ENCODE assay signal across 9 cellular contexts in genomic region chr2:96374211-96374951, GRCh38. TPM values are rescaled to one million over a fixed set of nuclear protein-coding genes. Genes with fewer than 3 reads are reported as not detected.
DNase-seq lines count a peak whose midpoint lies in the region; ATAC-seq, FAIRE-seq and TF ChIP-seq lines count a peak whose summit lies in the region.
"Had no signal": no experiment of that assay in that cellular context is flagged by ENCODE, and none has a peak within 500 bp of the region (broad histone marks: within the 10 kb centered on the region; RNA-seq: fewer than 3 reads in every experiment).

No MANE protein-coding gene starts in this region.

- no peak for ATAC-seq in GM18520 (IDR thresholded peaks at IDR 0.05; ENCODE audit: unreplicated experiment)

- TF ChIP-seq POLR2A in endothelial cell of umbilical vein (IDR thresholded peaks at IDR 0.05; ENCODE audit: low read depth, low read length): no peak

- no peak overlapping the region for H2BK15ac ChIP-seq in mesendoderm (replicated peaks; ENCODE audit: low read depth)

- in situ Hi-C loops in KBM-7 (cut with MboI; ENCODE audit: low pct_unique_long_range_greater_than_20kb, low sequenced_read_pairs): no loop called here

- H3K9ac ChIP-seq in endothelial cell of umbilical vein (replicated peaks; ENCODE audit: extremely low read depth, insufficient read depth, low read length) (no peak overlapping the region), mesendoderm (ENCODE audit: low read length) (no peak overlapping the region)

- H3K4me3 ChIP-seq in endothelial cell of umbilical vein (replicated peaks in 1 of 3; ENCODE audit: insufficient read depth in 1 of 3, low read depth in 1 of 3, low read length in 3 of 3) (no peak overlapping the region), retinal pigment epithelial cell (ENCODE audit: low read length) (no peak overlapping the region), mesendoderm (ENCODE audit: low read length) (no peak overlapping the region)
- H3K4me3 ChIP-seq: HAP-1 had no signal

- WGBS in mesendoderm (ENCODE audit: extremely low coverage, insufficient coverage, low lambda C conversion rate): no CpG with 5 or more reads among the region's 2 CpGs

- no peak overlapping the region for H4K8ac ChIP-seq in mesendoderm (ENCODE audit: low read depth, low read length)

- DNase-seq in KBM-7: peak; percentile 21
- peak; percentile 57 for DNase-seq in NCI-H345 treated with DMSO at 0.1 percent for 48 hours (lab: John Stamatoyannopoulos, UW; ENCODE audit: unreplicated experiment)
- DNase-seq in endothelial cell of umbilical vein (ENCODE audit: low read depth, low spot score): peak; percentile 79
- peak; percentile 81 for DNase-seq in retinal pigment epithelial cell (ENCODE audit: low read depth)
- no peak for DNase-seq in DMS114 treated with DMSO at 0.1 percent for 48 hours (lab: John Stamatoyannopoulos, UW; ENCODE audit: unreplicated experiment)
- DNase-seq in stimulated activated CD4-positive, alpha-beta T cell treated with anti-CD3 and anti-CD28 coated beads, Interleukin-2, amount 100 ng/mL, for 24 hours: no peak
- no peak for DNase-seq in mesendoderm

- dilution Hi-C loops in endothelial cell of umbilical vein (cut with MboI; ENCODE audit: extremely low pct_ligation_motif_present, low sequenced_read_pairs): no loop called here

- H3K4ac ChIP-seq in mesendoderm (ENCODE audit: low read depth, low read length): no peak overlapping the region

- no TSS peak for BruUV-seq in endothelial cell of umbilical vein (replicated peaks; lab: Mats Ljungman, UMichigan)

- FAIRE-seq in endothelial cell of umbilical vein (lab: Jason Lieb, UNC): peak; percentile 46

- no peak overlapping the region for H3K23ac ChIP-seq in mesendoderm (ENCODE audit: low read length)

- H2AK5ac ChIP-seq in mesendoderm (ENCODE audit: low read length): no peak overlapping the region

- TF ChIP-seq CTCF in endothelial cell of umbilical vein (IDR thresholded peaks at IDR 0.05; ENCODE audit: extremely low read depth in 1 of 2, insufficient read depth in 1 of 2, low read depth in 1 of 2, low read length in 2 of 2) (no peak), retinal pigment epithelial cell (conservative IDR thresholded peaks at IDR 0.05; ENCODE audit: low read depth, low read length) (no peak)

- H4K20me1 ChIP-seq in endothelial cell of umbilical vein (replicated peaks; ENCODE audit: control insufficient read depth, extremely low read depth, insufficient read depth, low read length): no peaks in the 10 kb centered on the region

- no peak overlapping the region for H2BK120ac ChIP-seq in mesendoderm (ENCODE audit: low read depth, low read length)

- H3K4me2 ChIP-seq in endothelial cell of umbilical vein (ENCODE audit: insufficient read depth, low read length) (no peak overlapping the region), mesendoderm (ENCODE audit: low read length) (no peak overlapping the region)

- H2AFZ ChIP-seq in endothelial cell of umbilical vein (ENCODE audit: low read depth, low read length): no peak overlapping the region

- H3K27me3 ChIP-seq in endothelial cell of umbilical vein (ENCODE audit: control insufficient read depth in 2 of 2, insufficient read depth in 2 of 2, low read length in 2 of 2) (no peaks in the 10 kb centered on the region), mesendoderm (ENCODE audit: insufficient read depth, low read length, poor library complexity) (no peaks in the 10 kb centered on the region)

- no peaks in the 10 kb centered on the region for H3K9me3 ChIP-seq in endothelial cell of umbilical vein (replicated peaks; ENCODE audit: control insufficient read depth, insufficient read depth, low read length)

- no peak overlapping the region for H3K56ac ChIP-seq in mesendoderm (ENCODE audit: low read length)

- no peak overlapping the region for H3K27ac ChIP-seq in endothelial cell of umbilical vein (ENCODE audit: insufficient read depth, low read depth, low read length)
- no peak overlapping the region for H3K27ac ChIP-seq in mesendoderm (ENCODE audit: low read depth, low read length)

- no peaks in the 10 kb centered on the region for H3K79me2 ChIP-seq in endothelial cell of umbilical vein (ENCODE audit: control insufficient read depth, insufficient read depth, low read length)
- H3K79me2 ChIP-seq in mesendoderm (ENCODE audit: control insufficient read depth, insufficient read depth, low read length): no peaks in the 10 kb centered on the region

- no peaks in the 10 kb centered on the region for H3K4me1 ChIP-seq in endothelial cell of umbilical vein (ENCODE audit: control insufficient read depth, extremely low read depth, insufficient read depth, low read length)
- no peaks in the 10 kb centered on the region for H3K4me1 ChIP-seq in mesendoderm (ENCODE audit: control insufficient read depth, low read depth, low read length)
- H3K4me1 ChIP-seq: HAP-1 had no signal

- intact Hi-C loops in endothelial cell of umbilical vein (cut with micrococcal nuclease): no loop called here

- H3K9me1 ChIP-seq in endothelial cell of umbilical vein (replicated peaks; ENCODE audit: control insufficient read depth, extremely low read depth, insufficient read depth, low read length): no peaks in the 10 kb centered on the region

- H3K79me1 ChIP-seq in mesendoderm (ENCODE audit: low read length): no peaks in the 10 kb centered on the region

- H3K36me3 ChIP-seq in endothelial cell of umbilical vein (ENCODE audit: control insufficient read depth in 2 of 2, extremely low read depth in 1 of 2, insufficient read depth in 2 of 2, low read length in 2 of 2): peaks cover 4 to 5% of the 10 kb centered on the region in 2 experiments
- peaks cover 15% of the 10 kb centered on the region for H3K36me3 ChIP-seq in mesendoderm (ENCODE audit: control insufficient read depth, insufficient read depth, low read length)

- H4K5ac ChIP-seq in mesendoderm (ENCODE audit: low read length): no peak overlapping the region

- no peak overlapping the region for H3K18ac ChIP-seq in mesendoderm (ENCODE audit: low read length)

- no peak overlapping the region for H2BK5ac ChIP-seq in mesendoderm (ENCODE audit: low read length)

- CTCF ChIA-PET in endothelial cell of umbilical vein (lab: Charles Lee): no interaction called here

- POLR2A ChIA-PET in endothelial cell of umbilical vein (lab: Charles Lee): no interaction called here

TF ChIP-seq in endothelial cell of umbilical vein, 7 proteins besides CTCF, POLR2A, EP300 and RAD21:
- TF ChIP-seq FOS (IDR thresholded peaks at IDR 0.05; ENCODE audit: borderline replicate concordance, insufficient read depth, low read length) (peak; percentile 6), POLR2AphosphoS5 (IDR thresholded peaks at IDR 0.05; ENCODE audit: insufficient read depth, low read depth, low read length) (no peak), GATA2 (IDR thresholded peaks at IDR 0.05; ENCODE audit: insufficient read depth, insufficient read length, low read depth, low read length) (no peak)

RNA-seq across cellular contexts. Expression of gene NCAPH, which starts 38.8 kb away (rescaled TPM):
- 34.6 and 36.6 TPM in 2 replicates for total RNA-seq in endothelial cell of umbilical vein
- 20.6 and 21.9 TPM in 2 replicates for polyA plus RNA-seq in endothelial cell of umbilical vein
- polyA plus RNA-seq in endothelial cell of umbilical vein (2011; cell fraction: cytosol; rRNA removed): 27.4 and 37.7 TPM in 2 replicates
- 31.1 and 41.8 TPM in 2 replicates for polyA plus RNA-seq in endothelial cell of umbilical vein (2011; cell fraction: nucleus; rRNA removed)
- 12.1 and 20.7 TPM in 2 replicates for polyA plus RNA-seq in endothelial cell of umbilical vein (2012)
- 15.4 and 20.8 TPM in 2 replicates for polyA minus RNA-seq in endothelial cell of umbilical vein
- polyA minus RNA-seq in endothelial cell of umbilical vein (2011; cell fraction: cytosol; rRNA and poly(A)+ RNA removed): 35.0 TPM
- 10.6 and 18.3 TPM in 2 replicates for polyA minus RNA-seq in endothelial cell of umbilical vein (2011; cell fraction: nucleus; rRNA and poly(A)+ RNA removed)
- 46.9 TPM for polyA plus RNA-seq in mesendoderm (2013, experiment 1 of 2)
- polyA plus RNA-seq in mesendoderm (2013, experiment 2 of 2): 46.0 TPM

RNA-seq across cellular contexts. Expression of gene ITPRIPL1, which starts 49.3 kb away (rescaled TPM):
- 4.6 and 5.8 TPM in 2 replicates for total RNA-seq in endothelial cell of umbilical vein
- 2.3 and 2.6 TPM in 2 replicates for polyA plus RNA-seq in endothelial cell of umbilical vein
- 2.0 and 2.2 TPM in 2 replicates for polyA plus RNA-seq in endothelial cell of umbilical vein (2011; cell fraction: cytosol; rRNA removed)
- polyA plus RNA-seq in endothelial cell of umbilical vein (2011; cell fraction: nucleus; rRNA removed): 1.1 and 1.4 TPM in 2 replicates
- polyA plus RNA-seq in endothelial cell of umbilical vein (2012): 3.5 and 3.8 TPM in 2 replicates
- 2.9 and 3.6 TPM in 2 replicates for polyA minus RNA-seq in endothelial cell of umbilical vein
- polyA minus RNA-seq in endothelial cell of umbilical vein (2011; cell fraction: cytosol; rRNA and poly(A)+ RNA removed): not detected
- polyA minus RNA-seq in endothelial cell of umbilical vein (2011; cell fraction: nucleus; rRNA and poly(A)+ RNA removed): 0.43 and 0.87 TPM in 2 replicates
- 7.0 TPM for polyA plus RNA-seq in mesendoderm (2013, experiment 1 of 2)
- 6.6 TPM for polyA plus RNA-seq in mesendoderm (2013, experiment 2 of 2)

Comparison
In these comparisons a context has a peak if more than half of its experiments do, and no peak if none do; other contexts are left out.
1. DNase-seq: peak in KBM-7 (single experiment), NCI-H345 treated with DMSO at 0.1 percent for 48 hours (single experiment), endothelial cell of umbilical vein (single experiment) and retinal pigment epithelial cell (single experiment); none in DMS114 treated with DMSO at 0.1 percent for 48 hours (single experiment), stimulated activated CD4-positive, alpha-beta T cell treated with anti-CD3 and anti-CD28 coated beads, Interleukin-2, amount 100 ng/mL, for 24 hours (0 of 2) and mesendoderm (single experiment).